In the genomic region with DNA sequence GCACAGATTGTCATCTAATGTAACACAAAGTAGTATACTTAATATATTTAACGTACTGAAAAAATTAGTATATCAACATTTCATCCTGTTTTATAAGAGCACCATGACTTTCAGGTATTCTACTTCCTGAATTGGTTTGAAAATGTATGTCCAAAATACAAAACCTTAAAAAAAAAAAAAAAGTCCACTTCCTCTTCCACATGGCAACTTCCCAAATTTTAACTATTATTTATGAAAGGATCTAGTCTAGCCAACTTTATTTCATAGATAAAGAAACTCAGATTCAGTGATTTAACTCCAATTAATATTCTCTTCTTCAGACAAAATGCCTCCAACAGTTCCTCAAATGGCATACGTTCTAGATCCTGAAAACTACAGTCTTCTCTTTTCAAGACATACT, we compare ENCODE assay signal across 27 cellular contexts. TPM values are rescaled to one million over a fixed set of nuclear protein-coding genes. Genes with fewer than 3 reads are reported as not detected.
DNase-seq lines count a peak whose midpoint lies in the region; ATAC-seq and TF ChIP-seq lines count a peak whose summit lies in the region.
"Had no signal": no experiment of that assay in that cellular context is flagged by ENCODE, and none has a peak within 500 bp of the region (broad histone marks: within the 10 kb centered on the region; RNA-seq: fewer than 3 reads in every experiment).

No MANE protein-coding gene starts in this region.

- H3K9me3 Mint-ChIP-seq in IgD-negative memory B cell = no peaks in the 10 kb centered on the region
- H3K9me3 Mint-ChIP-seq in activated T-helper 17 cell treated with anti-CD3 and anti-CD28 coated beads, Interleukin-2, amount 50 U/mL, for 72 hours = no peaks in the 10 kb centered on the region
- H3K9me3 Mint-ChIP-seq in naive thymus-derived CD4-positive, alpha-beta T cell = no peaks in the 10 kb centered on the region
- H3K9me3 Mint-ChIP-seq: CD4-positive, alpha-beta T cell; memory B cell; T-helper 1 cell treated with Interleukin-12 subunit alpha and Interleukin-12 subunit beta and Interleukin-4 antibody, amounts not matched to agents 30 μg/mL and 1 μg/mL, for 36 hours had no signal

- peaks cover 44 to 83% (median 62%) of the 10 kb centered on the region in 6 donors for H3K4me1 ChIP-seq in spleen
- peaks cover 12 to 17% of the 10 kb centered on the region in 2 donors for H3K4me1 ChIP-seq in naive thymus-derived CD4-positive, alpha-beta T cell (ENCODE audit: control insufficient read depth in 2 of 2, insufficient read depth in 2 of 2, low read length in 2 of 2)

- H3K27me3 ChIP-seq in spleen (replicated peaks in 1 of 7) = no peaks in the 10 kb centered on the region
- no peaks in the 10 kb centered on the region for H3K27me3 ChIP-seq in naive thymus-derived CD4-positive, alpha-beta T cell (ENCODE audit: control insufficient read depth in 2 of 2, insufficient read depth in 2 of 2, low read length in 2 of 2)
- H3K27me3 ChIP-seq: esophagus squamous epithelium, suprapubic skin had no signal

- POLR2A ChIA-PET in naive thymus-derived CD4-positive, alpha-beta T cell (lab: Charles Lee) = no interaction called here

- H3K4me3 Mint-ChIP-seq in IgD-negative memory B cell = peak overlapping the region in 1 of 4 donors; percentile 78
- H3K4me3 Mint-ChIP-seq in activated T-helper 17 cell treated with anti-CD3 and anti-CD28 coated beads, Interleukin-2, amount 50 U/mL, for 72 hours = no peak overlapping the region
- peak overlapping the region in 3 of 10 donors; percentile 10 to 37 (median 21) for H3K4me3 Mint-ChIP-seq in naive thymus-derived CD4-positive, alpha-beta T cell
- H3K4me3 Mint-ChIP-seq: activated CD4-positive, alpha-beta T cell treated with anti-CD3 and anti-CD28 coated beads for 36 hours; CD4-positive, alpha-beta T cell; memory B cell; T-helper 1 cell treated with Interleukin-12 subunit alpha and Interleukin-12 subunit beta and Interleukin-4 antibody, amounts not matched to agents 30 μg/mL and 1 μg/mL, for 36 hours had no signal

- no peaks in the 10 kb centered on the region for H3K27me3 Mint-ChIP-seq in IgD-negative memory B cell
- H3K27me3 Mint-ChIP-seq in activated T-helper 17 cell treated with anti-CD3 and anti-CD28 coated beads, Interleukin-2, amount 50 U/mL, for 72 hours = no peaks in the 10 kb centered on the region
- no peaks in the 10 kb centered on the region for H3K27me3 Mint-ChIP-seq in naive thymus-derived CD4-positive, alpha-beta T cell
- H3K27me3 Mint-ChIP-seq: activated CD4-positive, alpha-beta T cell treated with anti-CD3 and anti-CD28 coated beads for 36 hours; CD4-positive, alpha-beta T cell; memory B cell had no signal

- no peak for ATAC-seq in activated T-helper 17 cell treated with anti-CD3 and anti-CD28 coated beads, Interleukin-2, amount 50 U/mL, for 72 hours (replicated peaks)
- no peak for ATAC-seq in naive thymus-derived CD4-positive, alpha-beta T cell
- ATAC-seq: HCT116 had no signal

- CTCF ChIA-PET in naive thymus-derived CD4-positive, alpha-beta T cell (lab: Charles Lee) = no interaction called here

- WGBS in spleen, 5 donors = 34 to 52% (median 45%) methylated on average over 2 of the region's 2 CpGs

- no peak overlapping the region for H3K4me3 ChIP-seq in spleen
- H3K4me3 ChIP-seq in naive thymus-derived CD4-positive, alpha-beta T cell (ENCODE audit: low read length) = no peak overlapping the region
- H3K4me3 ChIP-seq: esophagus squamous epithelium, suprapubic skin had no signal

- intact Hi-C loops in spleen (cut with DNase I; ENCODE audit: low total_unique reads) = no loop called here
- intact Hi-C loops in naive thymus-derived CD4-positive, alpha-beta T cell (cut with micrococcal nuclease) = no loop called here

- DNase-seq in NOMO-1 (lab: John Stamatoyannopoulos, UW; ENCODE audit: unreplicated experiment in 2 of 2) (peak; percentile 22 to 41), spleen (no peak), iPS-NIHi7 (ENCODE audit: extremely low spot score) (no peak), NCI-H2196 (lab: John Stamatoyannopoulos, UW; ENCODE audit: unreplicated experiment) (no peak)
- no peak for DNase-seq in naive thymus-derived CD4-positive, alpha-beta T cell
- DNase-seq: activated CD4-positive, alpha-beta T cell treated with anti-CD3 and anti-CD28 coated beads for 36 hours; activated CD8-positive, alpha-beta memory T cell treated with anti-CD3 and anti-CD28 coated beads for 24 hours; activated gamma-delta T cell; CD4-positive, alpha-beta T cell; central memory CD4-positive, alpha-beta T cell; dermis blood vessel endothelial cell; DMS 273 treated with DMSO at 0.1 percent for 48 hours; EL; esophagus squamous epithelium; left colon; NCI-H1694; NCI-H2171; NCI-H524; NK-92 treated with Interleukin-12 subunit alpha and Interleukin-12 subunit beta, amount 100 ng/mL, for 24 hours; retina; stimulated activated CD4-positive, alpha-beta T cell treated with anti-CD3 and anti-CD28 coated beads, Interleukin-2, amount 100 ng/mL, for 24 hours had no signal

- peak overlapping the region in 2 of 3 donors; percentile 12 to 80 for H3K27ac Mint-ChIP-seq in IgD-negative memory B cell
- peak overlapping the region; percentile 9 for H3K27ac Mint-ChIP-seq in activated T-helper 17 cell treated with anti-CD3 and anti-CD28 coated beads, Interleukin-2, amount 50 U/mL, for 72 hours
- H3K27ac Mint-ChIP-seq in naive thymus-derived CD4-positive, alpha-beta T cell = peak overlapping the region in 4 of 9 donors; percentile 2 to 59 (median 28)
- H3K27ac Mint-ChIP-seq: activated CD4-positive, alpha-beta T cell treated with anti-CD3 and anti-CD28 coated beads for 36 hours; CD4-positive, alpha-beta T cell; T-helper 1 cell treated with Interleukin-12 subunit alpha and Interleukin-12 subunit beta and Interleukin-4 antibody, amounts not matched to agents 30 μg/mL and 1 μg/mL, for 36 hours had no signal

- peaks cover 36 to 48% (median 47%) of the 10 kb centered on the region in 3 donors for H3K4me1 Mint-ChIP-seq in IgD-negative memory B cell
- H3K4me1 Mint-ChIP-seq in activated T-helper 17 cell treated with anti-CD3 and anti-CD28 coated beads, Interleukin-2, amount 50 U/mL, for 72 hours = peaks cover 24% of the 10 kb centered on the region
- peaks cover 38 to 84% (median 72%) of the 10 kb centered on the region in 7 donors for H3K4me1 Mint-ChIP-seq in naive thymus-derived CD4-positive, alpha-beta T cell

- H3K27ac ChIP-seq in spleen = peak overlapping the region in 5 of 8 donors; percentile 30 to 85 (median 78)
- no peak overlapping the region for H3K27ac ChIP-seq in naive thymus-derived CD4-positive, alpha-beta T cell (ENCODE audit: low read depth, low read length)
- H3K27ac ChIP-seq: suprapubic skin had no signal

- no peak for TF ChIP-seq CTCF in spleen (IDR thresholded peaks at IDR 0.05 in 8 of 11, conservative IDR thresholded peaks at IDR 0.05 in 3 of 11)

- TF ChIP-seq POLR2A in spleen (IDR thresholded peaks at IDR 0.05) = no peak

- H3K9me3 ChIP-seq in spleen = no peaks in the 10 kb centered on the region
- no peaks in the 10 kb centered on the region for H3K9me3 ChIP-seq in naive thymus-derived CD4-positive, alpha-beta T cell (ENCODE audit: control insufficient read depth in 2 of 3, low read length in 3 of 3)
- H3K9me3 ChIP-seq: esophagus squamous epithelium, suprapubic skin had no signal

- peaks cover 7% of the 10 kb centered on the region for H3K36me3 Mint-ChIP-seq in IgD-negative memory B cell
- peaks cover 26% of the 10 kb centered on the region for H3K36me3 Mint-ChIP-seq in activated T-helper 17 cell treated with anti-CD3 and anti-CD28 coated beads, Interleukin-2, amount 50 U/mL, for 72 hours (ENCODE audit: low read depth)
- H3K36me3 Mint-ChIP-seq in naive thymus-derived CD4-positive, alpha-beta T cell = peaks cover 0 to 41% (median 12%) of the 10 kb centered on the region in 5 donors

- H3K36me3 ChIP-seq in spleen = peaks cover 0 to 22% (median 10%) of the 10 kb centered on the region in 6 donors
- H3K36me3 ChIP-seq in naive thymus-derived CD4-positive, alpha-beta T cell (ENCODE audit: control insufficient read depth in 2 of 3, insufficient read depth in 3 of 3, low read length in 3 of 3) = peaks cover 0 to 5% (median 3%) of the 10 kb centered on the region in 3 experiments

RNA-seq across cellular contexts. Expression of a gene that starts 44.0 kb away (rescaled TPM):
- polyA plus RNA-seq in IgD-negative memory B cell (5.1 TPM), spleen (1 to 10 TPM; 6.1 to 8.9 (median 6.1) TPM)
- total RNA-seq in activated T-helper 17 cell treated with anti-CD3 and anti-CD28 coated beads, Interleukin-2, amount 50 U/mL, for 72 hours = 10 to 100 TPM; 22.3 to 40.4 TPM
- 10 to 100 TPM; 45.2 to 79.3 (median 69.8) TPM for total RNA-seq in spleen
- total RNA-seq in naive thymus-derived CD4-positive, alpha-beta T cell = 10 to 100 TPM; 25.4 to 56.4 (median 42.0) TPM
- 1 to 10 TPM; 5.0 to 8.2 TPM for polyA plus RNA-seq in naive thymus-derived CD4-positive, alpha-beta T cell

Comparison
In these comparisons a context has a peak if more than half of its experiments do, and no peak if none do; other contexts are left out.
1. DNase-seq: peak in NOMO-1 (2 of 2); none in spleen (single experiment), naive thymus-derived CD4-positive, alpha-beta T cell (0 of 9), iPS-NIHi7 (single experiment) and NCI-H2196 (single experiment).